Comparison of ENCODE assay signal across 20 cellular contexts in genomic region chr11:34219862-34220490, GRCh38.
A peak's percentile ranks its signal among the peaks of the same experiment; 100 is the strongest.
DNase-seq lines count a peak whose midpoint lies in the region; ATAC-seq and TF ChIP-seq lines count a peak whose summit lies in the region.
"Had no signal": no experiment of that assay in that cellular context is flagged by ENCODE, and none has a peak within 500 bp of the region (broad histone marks: within the 10 kb centered on the region; RNA-seq: fewer than 3 reads in every experiment).

No MANE protein-coding gene starts in this region.

- POLR2A ChIA-PET in A673 (lab: Charles Lee; ENCODE audit: low non-redundant PET), result interaction anchor here (0.6 kb wide), 2 partner anchors 262 to 730 kb away, joined by 3 to 5 read pairs; no protein-coding TSS in a partner anchor

- TF ChIP-seq POLR2A in sigmoid colon (IDR thresholded peaks at IDR 0.05), result no peak

- no TSS peak for BruUV-seq in A673 (replicated peaks; lab: Mats Ljungman, UMichigan)

- H3K27ac ChIP-seq in right atrium auricular region, result peak overlapping the region in 1 of 2 donors; percentile 19
- no peak overlapping the region for H3K27ac ChIP-seq in sigmoid colon
- H3K27ac ChIP-seq in A673 (ENCODE audit: low read depth, low read length, poor library complexity, severe bottlenecking), result no peak overlapping the region
- no peak overlapping the region for H3K27ac ChIP-seq in caudate nucleus (ENCODE audit: low read depth, low read length)
- H3K27ac ChIP-seq: BLaER1 had no signal

- 69 to 85% methylated on average over 6 of the region's 6 CpGs for WGBS in sigmoid colon, 2 donors

- no peaks in the 10 kb centered on the region for H3K27me3 ChIP-seq in right atrium auricular region
- H3K27me3 ChIP-seq in sigmoid colon, result no peaks in the 10 kb centered on the region
- H3K27me3 ChIP-seq in A673 (replicated peaks; ENCODE audit: insufficient read depth, low read depth, low read length, poor library complexity), result no peaks in the 10 kb centered on the region
- H3K27me3 ChIP-seq: BLaER1 had no signal

- no peak for TF ChIP-seq EP300 in sigmoid colon (IDR thresholded peaks at IDR 0.05)

- ATAC-seq in Right ventricle myocardium inferior (peak; percentile 91), GM18511 (IDR thresholded peaks at IDR 0.05; ENCODE audit: unreplicated experiment) (no peak)
- ATAC-seq: CD8-positive, alpha-beta T cell; HepG2 had no signal

- H3K36me3 ChIP-seq in right atrium auricular region (no peaks in the 10 kb centered on the region), sigmoid colon (no peaks in the 10 kb centered on the region), A673 (ENCODE audit: insufficient read depth, low read length, poor library complexity, severe bottlenecking) (no peaks in the 10 kb centered on the region)
- H3K36me3 ChIP-seq: BLaER1 had no signal

- DNase-seq in Right ventricle myocardium inferior (ENCODE audit: missing footprints), result peak; percentile 76
- no peak for DNase-seq in cardiac septum (ENCODE audit: low spot score)
- peak; percentile 78 for DNase-seq in right atrium auricular region (ENCODE audit: low spot score)
- DNase-seq in sigmoid colon, result peak; percentile 70
- no peak for DNase-seq in A673 (ENCODE audit: low spot score)
- no peak for DNase-seq in SW 1271 (lab: John Stamatoyannopoulos, UW)
- DNase-seq in caudate nucleus (lab: John Stamatoyannopoulos, UW), result no peak
- DNase-seq: 8988T; CD8-positive, alpha-beta T cell; DMS79; KG1; NCI-H1436; NCI-H2029; NCI-H2171 treated with DMSO at 0.1 percent for 48 hours; NCI-H446 treated with DMSO at 0.1 percent for 48 hours; NCI-H748 treated with DMSO at 0.1 percent for 48 hours; RPMI8226 had no signal

- H3K4me1 ChIP-seq in right atrium auricular region (peaks cover 0 to 33% of the 10 kb centered on the region in 2 donors), sigmoid colon (peaks cover 0 to 19% (median 16%) of the 10 kb centered on the region in 4 donors), A673 (ENCODE audit: insufficient read depth, low read length, poor library complexity, severe bottlenecking) (peaks cover 17% of the 10 kb centered on the region)

- H3K4me3 ChIP-seq in right atrium auricular region, result no peak overlapping the region
- no peak overlapping the region for H3K4me3 ChIP-seq in sigmoid colon
- no peak overlapping the region for H3K4me3 ChIP-seq in A673 (ENCODE audit: low read depth, low read length, poor library complexity, severe bottlenecking)
- H3K4me3 ChIP-seq: BLaER1 had no signal

- CTCF ChIA-PET in A673 (lab: Charles Lee), result no interaction called here

- H3K9me3 ChIP-seq in right atrium auricular region (no peaks in the 10 kb centered on the region), sigmoid colon (no peaks in the 10 kb centered on the region), A673 (ENCODE audit: low read depth, low read length, poor library complexity, severe bottlenecking) (no peaks in the 10 kb centered on the region)
- H3K9me3 ChIP-seq: BLaER1 had no signal

- TF ChIP-seq CTCF in right atrium auricular region (IDR thresholded peaks at IDR 0.05) (no peak), sigmoid colon (IDR thresholded peaks at IDR 0.05) (no peak), A673 (conservative IDR thresholded peaks at IDR 0.05; ENCODE audit: low read depth, low read length) (no peak)

- intact Hi-C loops in Right ventricle myocardium inferior (cut with DNase I), result no loop called here
- intact Hi-C loops in cardiac septum (cut with DNase I), result no loop called here
- intact Hi-C loops in sigmoid colon (cut with DNase I), result loop anchor here (5.0 kb wide), 1 partner anchor 43 kb away; no protein-coding TSS in a partner anchor
- intact Hi-C loops in A673 (cut with micrococcal nuclease; ENCODE audit: unreplicated experiment), result no loop called here

Comparison
In these comparisons a context has a peak if more than half of its experiments do, and no peak if none do; other contexts are left out.
1. DNase-seq: peak in Right ventricle myocardium inferior (single experiment), right atrium auricular region (single experiment) and sigmoid colon (single experiment); none in cardiac septum (single experiment), A673 (single experiment), SW 1271 (0 of 2) and caudate nucleus (0 of 61).